Comparison of ENCODE assay signal across 29 cellular contexts in the genomic region with DNA sequence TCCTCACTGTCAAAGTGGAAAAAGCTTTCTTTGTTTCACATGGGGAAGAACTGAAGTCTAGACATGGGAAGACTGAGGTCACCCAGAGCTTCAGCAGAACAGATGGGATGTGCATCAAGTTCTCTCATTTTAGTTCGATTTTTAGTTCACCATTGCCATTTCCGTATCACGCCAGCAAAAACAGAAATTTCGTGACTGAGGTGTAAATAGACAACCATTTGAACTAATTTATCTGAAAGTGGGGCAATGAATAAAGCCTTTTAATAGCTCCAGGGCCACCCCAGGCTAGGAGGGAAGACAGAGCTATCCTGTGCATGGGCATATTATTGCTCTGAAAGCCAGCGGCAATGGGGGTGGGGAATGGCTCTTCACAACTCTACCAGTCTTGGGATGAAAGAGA.
"Had no signal": no experiment of that assay in that cellular context is flagged by ENCODE, and none has a peak within 500 bp of the region (broad histone marks: within the 10 kb centered on the region; RNA-seq: fewer than 3 reads in every experiment).

No MANE protein-coding gene starts in this region.

- H3K27ac ChIP-seq: adrenal gland, body of pancreas, breast epithelium, coronary artery, esophagus muscularis mucosa, foreskin keratinocyte, gastroesophageal sphincter, WERI-Rb-1 had no signal

- H3K27me3 ChIP-seq: adrenal gland, body of pancreas, breast epithelium, esophagus muscularis mucosa, gastroesophageal sphincter had no signal

- DNase-seq: activated B cell treated with CpG ODN at 0.5 μM for 24 hours; activated CD4-positive, alpha-beta memory T cell treated with anti-CD3 and anti-CD28 coated beads for 36 hours; activated CD4-positive, alpha-beta T cell treated with anti-CD3 and anti-CD28 coated beads for 36 hours; activated CD4-positive, alpha-beta T cell treated with anti-CD3 and anti-CD28 coated beads, Interleukin-2, amount 10 ng/mL, durations not matched to agents 24 days and 14 days; activated CD8-positive, alpha-beta memory T cell treated with anti-CD3 and anti-CD28 coated beads, Interleukin-2, amount 10 ng/mL, durations not matched to agents 7 days and 5 days; activated CD8-positive, alpha-beta memory T cell treated with anti-CD3 and anti-CD28 coated beads, Interleukin-2, amount 50 U/mL, for 4 hours; activated CD8-positive, alpha-beta T cell treated with anti-CD3 and anti-CD28 coated beads, Interleukin-2, amount 10 ng/mL, durations not matched to agents 7 days and 5 days; activated effector memory CD4-positive, alpha-beta T cell treated with anti-CD3 and anti-CD28 coated beads, Interleukin-2, amount 50 U/mL, for 16 hours; activated naive CD4-positive, alpha-beta T cell treated with anti-CD3 and anti-CD28 coated beads for 36 hours; activated naive CD8-positive, alpha-beta T cell treated with anti-CD3 and anti-CD28 coated beads for 36 hours; activated naive CD8-positive, alpha-beta T cell treated with anti-CD3 and anti-CD28 coated beads, Interleukin-2, amount 50 U/mL, for 24 hours; activated T-cell treated with anti-CD3 and anti-CD28 coated beads, Interleukin-2, amount 50 U/mL, for 1 hour; activated T-cell treated with anti-CD3 and anti-CD28 coated beads, Interleukin-2, amount 50 U/mL, for 48 hours; adrenal gland; aorta; body of pancreas; effector CD4-positive, alpha-beta T cell; effector memory CD8-positive, alpha-beta T cell; erythroblast; foreskin keratinocyte; T-helper 1 cell; T-helper 17 cell; T1000; WERI-Rb-1 had no signal

- H3K9me3 ChIP-seq: adrenal gland, body of pancreas, breast epithelium, esophagus muscularis mucosa, gastroesophageal sphincter had no signal

- H3K36me3 ChIP-seq: adrenal gland, breast epithelium, esophagus muscularis mucosa, gastroesophageal sphincter, WERI-Rb-1 had no signal

- H3K4me3 ChIP-seq: adrenal gland, body of pancreas, breast epithelium, coronary artery, esophagus muscularis mucosa, gastroesophageal sphincter had no signal

- H3K4me1 ChIP-seq: adrenal gland, body of pancreas, breast epithelium, esophagus muscularis mucosa, foreskin keratinocyte, gastroesophageal sphincter had no signal

- ATAC-seq: activated CD4-positive, alpha-beta T cell treated with anti-CD3 and anti-CD28 coated beads for 36 hours; activated CD4-positive, CD25-positive, alpha-beta regulatory T cell treated with anti-CD3 and anti-CD28 coated beads, Interleukin-2, amount 50 U/mL, for 24 hours; activated CD8-positive, alpha-beta memory T cell treated with anti-CD3 and anti-CD28 coated beads, Interleukin-2, amount 10 ng/mL, durations not matched to agents 7 days and 5 days; activated CD8-positive, alpha-beta T cell treated with anti-CD3 and anti-CD28 coated beads, Interleukin-2, amount 10 ng/mL, durations not matched to agents 7 days and 5 days; activated naive CD8-positive, alpha-beta T cell treated with anti-CD3 and anti-CD28 coated beads, Interleukin-2, amount 50 U/mL, for 24 hours; body of pancreas; effector memory CD8-positive, alpha-beta T cell; foreskin keratinocyte; gastroesophageal sphincter; T-helper 17 cell had no signal
